ENCODE assay signal across 8 cellular contexts in the genomic region with DNA sequence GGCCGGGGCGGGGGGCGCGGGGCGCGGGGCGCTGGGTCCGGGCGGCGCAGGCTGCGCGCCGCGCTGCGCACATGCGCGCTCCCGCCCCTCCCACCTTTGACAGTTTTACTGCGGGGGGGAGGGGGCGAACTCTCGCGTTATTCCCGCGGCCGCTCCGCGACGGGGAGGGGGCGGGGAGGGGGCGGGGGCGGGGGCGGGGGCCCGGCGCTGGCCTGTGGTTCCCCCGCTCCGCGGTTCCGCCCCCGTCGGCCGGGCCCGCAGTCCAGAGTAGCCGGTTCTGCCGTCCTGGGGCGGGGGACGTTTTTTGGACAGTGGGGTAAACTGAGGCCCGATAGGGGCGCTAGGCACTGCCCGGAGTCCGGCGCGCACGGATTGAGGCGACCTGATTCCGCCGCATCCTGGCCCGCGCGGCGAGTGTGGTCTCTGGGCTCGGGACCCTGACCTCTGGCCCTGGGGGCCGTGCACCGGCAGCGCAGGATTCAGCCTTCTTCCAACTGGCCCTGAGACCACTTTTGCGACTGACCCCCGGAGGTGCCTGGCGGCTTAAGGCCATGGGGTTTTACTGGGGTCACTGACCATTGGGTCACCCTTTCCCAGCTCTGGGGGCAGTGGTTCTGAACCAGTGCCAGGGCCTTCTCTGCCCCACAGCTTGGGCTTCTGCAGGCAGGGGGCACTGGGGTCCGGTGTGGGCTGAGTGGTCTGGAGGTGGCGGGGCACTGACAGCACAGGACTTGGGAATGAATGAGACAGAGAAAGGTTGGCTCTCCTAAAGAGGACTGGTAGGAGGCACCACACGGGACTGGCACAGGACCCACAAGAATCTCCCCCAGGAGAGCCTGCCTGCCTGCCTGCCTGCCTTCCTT. TPM values are rescaled to one million over a fixed set of nuclear protein-coding genes. Genes with fewer than 3 reads are reported as not detected.
DNase-seq lines count a peak whose midpoint lies in the region; ATAC-seq and TF ChIP-seq lines count a peak whose summit lies in the region.

A gene with protein sequence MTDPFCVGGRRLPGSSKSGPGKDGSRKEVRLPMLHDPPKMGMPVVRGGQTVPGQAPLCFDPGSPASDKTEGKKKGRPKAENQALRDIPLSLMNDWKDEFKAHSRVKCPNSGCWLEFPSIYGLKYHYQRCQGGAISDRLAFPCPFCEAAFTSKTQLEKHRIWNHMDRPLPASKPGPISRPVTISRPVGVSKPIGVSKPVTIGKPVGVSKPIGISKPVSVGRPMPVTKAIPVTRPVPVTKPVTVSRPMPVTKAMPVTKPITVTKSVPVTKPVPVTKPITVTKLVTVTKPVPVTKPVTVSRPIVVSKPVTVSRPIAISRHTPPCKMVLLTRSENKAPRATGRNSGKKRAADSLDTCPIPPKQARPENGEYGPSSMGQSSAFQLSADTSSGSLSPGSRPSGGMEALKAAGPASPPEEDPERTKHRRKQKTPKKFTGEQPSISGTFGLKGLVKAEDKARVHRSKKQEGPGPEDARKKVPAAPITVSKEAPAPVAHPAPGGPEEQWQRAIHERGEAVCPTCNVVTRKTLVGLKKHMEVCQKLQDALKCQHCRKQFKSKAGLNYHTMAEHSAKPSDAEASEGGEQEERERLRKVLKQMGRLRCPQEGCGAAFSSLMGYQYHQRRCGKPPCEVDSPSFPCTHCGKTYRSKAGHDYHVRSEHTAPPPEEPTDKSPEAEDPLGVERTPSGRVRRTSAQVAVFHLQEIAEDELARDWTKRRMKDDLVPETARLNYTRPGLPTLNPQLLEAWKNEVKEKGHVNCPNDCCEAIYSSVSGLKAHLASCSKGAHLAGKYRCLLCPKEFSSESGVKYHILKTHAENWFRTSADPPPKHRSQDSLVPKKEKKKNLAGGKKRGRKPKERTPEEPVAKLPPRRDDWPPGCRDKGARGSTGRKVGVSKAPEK (minus strand): TSS at position 80 of the 863 bp plus-strand sequence. CDS start 1,980 bp downstream, outside the sequence.

- no TSS peak for BruUV-seq in Calu3 (replicated peaks; lab: Mats Ljungman, UMichigan)

- H3K27ac Mint-ChIP-seq in Calu3 (ENCODE audit: unreplicated experiment) (peak within 1 kb of the TSS; percentile 68), brain (peak within 1 kb of the TSS in 4 of 5 experiments; percentile 59 to 92 (median 85))

- H3K27me3 Mint-ChIP-seq in Calu3 (ENCODE audit: unreplicated experiment) (no peaks in the 10 kb centered on the region), brain (no peaks in the 10 kb centered on the region)

- peak within 1 kb of the TSS; percentile 80 for H3K4me3 Mint-ChIP-seq in Calu3 (ENCODE audit: low read depth, unreplicated experiment)
- H3K4me3 Mint-ChIP-seq in brain, result peak within 1 kb of the TSS; percentile 82 to 89 (median 84)

- no peak for TF ChIP-seq CTCF in Calu3 (IDR thresholded peaks at IDR 0.05; ENCODE audit: unreplicated experiment)
- TF ChIP-seq CTCF in brain (conservative IDR thresholded peaks at IDR 0.05), result peak in 1 of 2 experiments; percentile 17

- H3K36me3 Mint-ChIP-seq in Calu3 (ENCODE audit: insufficient read depth, unreplicated experiment) (peaks cover 50% of the 10 kb centered on the region), brain (peaks cover 20% of the 10 kb centered on the region)

- intact Hi-C loops in Calu3 (cut with micrococcal nuclease; ENCODE audit: unreplicated experiment) (loop anchor here (5.0 kb wide), 1 partner anchor 433 kb away; a partner anchor contains a TSS), sciatic nerve (cut with DNase I) (no loop called here)

- H3K4me1 Mint-ChIP-seq in Calu3 (ENCODE audit: low read depth, unreplicated experiment) (peaks cover 37% of the 10 kb centered on the region), brain (peaks cover 43% of the 10 kb centered on the region)

- DNase-seq in Calu3 (peak; percentile 90), HT1080 (ENCODE audit: low read depth) (no peak), T-helper 1 cell (peak in 4 of 5 donors; percentile 37 to 65 (median 58)), sciatic nerve (ENCODE audit: low spot score) (peak; percentile 81)

- peak within 1 kb of the TSS; percentile 70 for H3K4me3 ChIP-seq in iPS-11a (ENCODE audit: low read depth, low read length)

- ATAC-seq in sciatic nerve (peak; percentile 31), GM21526 (IDR thresholded peaks at IDR 0.05; ENCODE audit: low FRiP score, unreplicated experiment) (no peak), HG02571 (IDR thresholded peaks at IDR 0.05; ENCODE audit: unreplicated experiment) (no peak)

- CTCF ChIA-PET in Calu3 (lab: Charles Lee), result no interaction called here

- H3K9me3 Mint-ChIP-seq in Calu3 (ENCODE audit: low read depth, unreplicated experiment), result no peaks in the 10 kb centered on the region
- H3K9me3 Mint-ChIP-seq in brain, result peaks cover 0 to 2% (median 0%) of the 10 kb centered on the region in 5 experiments

RNA-seq across cellular contexts. Expression of the gene that starts here (rescaled TPM):
- total RNA-seq in Calu3 (2022) (58.1 and 62.8 TPM in 2 replicates), sciatic nerve (13.6 TPM)
- 16.4 and 18.7 TPM in 2 replicates for total RNA-seq in HT1080 (2014; rRNA removed; shearing (Covaris generic))
- polyA plus RNA-seq in HT1080 (2015; cell fraction: cytosol; rRNA removed), result 7.4 and 8.9 TPM in 2 replicates
- polyA plus RNA-seq in HT1080 (2015; cell fraction: nucleus; rRNA removed), result 26.5 and 28.2 TPM in 2 replicates
- 15.2 TPM for polyA plus RNA-seq in brain (ENCODE audit: insufficient read depth, low read depth, low replicate concordance)
